8 cellular contexts compared by ENCODE assay signal in the genomic region with DNA sequence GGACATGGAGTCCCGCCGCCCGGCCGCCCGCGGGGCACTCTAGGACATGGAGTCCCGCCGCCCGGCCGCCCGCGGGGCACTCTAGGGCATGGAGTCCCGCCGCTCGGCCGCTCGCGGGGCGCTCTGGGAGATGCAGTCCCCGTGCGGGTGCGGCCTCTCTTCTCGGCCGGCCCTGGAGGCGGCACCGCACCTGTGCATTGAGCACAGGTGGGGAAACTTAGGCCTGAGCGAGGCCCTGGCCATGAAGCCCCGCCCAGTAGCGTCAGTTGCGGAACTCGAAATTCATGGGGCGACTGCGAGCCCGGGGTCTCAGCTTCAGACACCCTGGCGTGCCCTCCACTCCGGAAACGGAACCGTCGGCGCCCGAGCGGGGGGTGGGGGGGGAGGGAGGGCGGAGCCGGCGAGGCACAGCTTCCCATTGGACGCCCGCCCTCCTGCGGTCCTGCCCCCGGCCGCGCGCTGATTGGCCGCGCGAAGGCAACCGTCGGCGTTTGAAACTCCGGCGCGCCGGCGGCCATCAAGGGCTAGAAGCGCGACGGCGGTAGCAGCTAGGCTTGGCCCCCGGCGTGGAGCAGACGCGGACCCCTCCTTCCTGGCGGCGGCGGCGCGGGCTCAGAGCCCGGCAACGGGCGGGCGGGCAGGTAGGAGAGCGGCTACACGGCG. TPM values are rescaled to one million over a fixed set of nuclear protein-coding genes. Genes with fewer than 3 reads are reported as not detected.
A peak's percentile ranks its signal among the peaks of the same experiment; 100 is the strongest.
DNase-seq lines count a peak whose midpoint lies in the region; ATAC-seq and TF ChIP-seq lines count a peak whose summit lies in the region.

A gene (plus strand): TSS at position 519 of the 663 bp plus-strand sequence. CDS start 1,901 bp downstream, outside the sequence.
A gene with protein sequence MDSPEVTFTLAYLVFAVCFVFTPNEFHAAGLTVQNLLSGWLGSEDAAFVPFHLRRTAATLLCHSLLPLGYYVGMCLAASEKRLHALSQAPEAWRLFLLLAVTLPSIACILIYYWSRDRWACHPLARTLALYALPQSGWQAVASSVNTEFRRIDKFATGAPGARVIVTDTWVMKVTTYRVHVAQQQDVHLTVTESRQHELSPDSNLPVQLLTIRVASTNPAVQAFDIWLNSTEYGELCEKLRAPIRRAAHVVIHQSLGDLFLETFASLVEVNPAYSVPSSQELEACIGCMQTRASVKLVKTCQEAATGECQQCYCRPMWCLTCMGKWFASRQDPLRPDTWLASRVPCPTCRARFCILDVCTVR (minus strand): TSS at position 321 of the 663 bp plus-strand sequence. CDS start 486 bp downstream, outside the sequence.

- DNase-seq in DMS53 treated with DMSO at 0.1 percent for 48 hours (lab: John Stamatoyannopoulos, UW; ENCODE audit: unreplicated experiment) (peak; percentile 99), KBM-7 (peak; percentile 89), PC-9 (peak; percentile 95 to 97), epithelial cell of proximal tubule (ENCODE audit: low read depth) (peak; percentile 52), mucosa of gallbladder (ENCODE audit: low spot score) (peak; percentile 94)
- DNase-seq in activated T-cell treated with anti-CD3 and anti-CD28 coated beads, Interleukin-2, amount 50 U/mL, for 1 hour, result peak; percentile 95
- peak; percentile 80 to 88 for DNase-seq in stimulated activated CD8-positive, alpha-beta memory T cell treated with anti-CD3 and anti-CD28 coated beads, Interleukin-4, amount 100 ng/mL, for 4 hours (ENCODE audit: low read depth in 2 of 2, low spot score in 1 of 2)

- H3K9me2 ChIP-seq in PC-9 (ENCODE audit: insufficient read depth), result no peaks in the 10 kb centered on the region

- TF ChIP-seq CTCF in PC-9 (conservative IDR thresholded peaks at IDR 0.05) (no peak), epithelial cell of proximal tubule (conservative IDR thresholded peaks at IDR 0.05; ENCODE audit: low read depth, low read length) (no peak)

- peak within 1 kb of the TSS; percentile 74 for H2AFZ ChIP-seq in PC-9

- H3K4me1 ChIP-seq in PC-9 (replicated peaks; ENCODE audit: insufficient read depth), result peaks cover 33% of the 10 kb centered on the region

- peak within 1 kb of the TSS; percentile 48 for H3K27ac ChIP-seq in PC-9

- H3K4me3 ChIP-seq in PC-9 (peak within 1 kb of the TSS; percentile 93), epithelial cell of proximal tubule (ENCODE audit: low read depth, low read length) (peak within 1 kb of the TSS; percentile 76)

- in situ Hi-C loops in KBM-7 (cut with MboI; ENCODE audit: low pct_unique_long_range_greater_than_20kb, low sequenced_read_pairs), result no loop called here

- H3K4me2 ChIP-seq in PC-9, result peak within 1 kb of the TSS; percentile 95

- no peaks in the 10 kb centered on the region for H3K27me3 ChIP-seq in PC-9 (ENCODE audit: insufficient read depth, low read depth)

- POLR2A ChIA-PET in PC-9 (lab: Charles Lee; ENCODE audit: unreplicated experiment), result interaction anchor here (0.6 to 0.7 kb wide), 3 partner anchors 28 to 669 kb away, joined by 4 read pairs; no protein-coding TSS in a partner anchor

- intact Hi-C loops in PC-9 (cut with micrococcal nuclease; ENCODE audit: unreplicated experiment), result loop anchor here (10.0 kb wide), 2 partner anchors 174 to 376 kb away; a partner anchor contains a TSS

- H3K79me2 ChIP-seq in PC-9 (ENCODE audit: low read depth), result peaks cover 86% of the 10 kb centered on the region

- no TSS peak for BruUV-seq in PC-9 (replicated peaks; lab: Mats Ljungman, UMichigan)

- CTCF ChIA-PET in PC-9 (lab: Charles Lee), result no interaction called here

- H3K36me3 ChIP-seq in PC-9 (ENCODE audit: low read depth), result 0 out of 2 replicates have a peak, but pooled peaks cover 9% of the 10 kb centered on the region

- H3F3A ChIP-seq in PC-9 (ENCODE audit: insufficient read depth, low read depth), result peaks cover 33% of the 10 kb centered on the region; the same call in 1 of the 2 replicates

- ATAC-seq in GM21723 (IDR thresholded peaks at IDR 0.05; ENCODE audit: unreplicated experiment), result peak; percentile 75

- no peaks in the 10 kb centered on the region for H3K9me3 ChIP-seq in PC-9 (ENCODE audit: insufficient read depth, low read depth)

- peaks cover 19% of the 10 kb centered on the region; the same call in 1 of the 2 replicates for H4K20me1 ChIP-seq in PC-9 (ENCODE audit: insufficient read depth)

RNA-seq across cellular contexts. Expression of the first gene that starts in this region (rescaled TPM):
- total RNA-seq in PC-9 (2021), result 134 TPM in 2 replicates
- 94.4 and 119 TPM in 2 replicates for total RNA-seq in epithelial cell of proximal tubule
- total RNA-seq in mucosa of gallbladder, result 16.2 TPM

RNA-seq across cellular contexts. Expression of the second gene that starts in this region (rescaled TPM):
- 41.2 and 52.5 TPM in 2 replicates for total RNA-seq in PC-9 (2021)
- total RNA-seq in epithelial cell of proximal tubule, result 27.8 and 50.9 TPM in 2 replicates
- 60.5 TPM for total RNA-seq in mucosa of gallbladder

Comparison
In these comparisons a context has a peak if more than half of its experiments do, and no peak if none do; other contexts are left out.
1. Peak in every context shown above with its lines: DNase-seq, ATAC-seq, H3K4me3 ChIP-seq and H3K27ac ChIP-seq.